In genomic region chr6:90369024-90369519, GRCh38 we compare ENCODE assay signal across 9 cellular contexts.
DNase-seq lines count a peak whose midpoint lies in the region; ATAC-seq, FAIRE-seq and TF ChIP-seq lines count a peak whose summit lies in the region.
"Had no signal": no experiment of that assay in that cellular context is flagged by ENCODE, and none has a peak within 500 bp of the region (broad histone marks: within the 10 kb centered on the region; RNA-seq: fewer than 3 reads in every experiment).

No MANE protein-coding gene starts in this region.

- H3K9me3 ChIP-seq in gastroesophageal sphincter = no peaks in the 10 kb centered on the region

- in situ Hi-C loops in GM13976 (cut with MboI; ENCODE audit: low sequenced_read_pairs, unreplicated experiment) = no loop called here

- H3K36me3 ChIP-seq in gastroesophageal sphincter = no peaks in the 10 kb centered on the region
- H3K36me3 ChIP-seq: cardiac muscle cell had no signal

- DNase-seq in GM13976 (ENCODE audit: low spot score) (peak; percentile 68), HTR-8/SVneo (ENCODE audit: insufficient read length, low spot score) (peak; percentile 78), pons (ENCODE audit: low spot score) (peak; percentile 51), activated gamma-delta T cell treated with Interleukin-2 at 50 U/mL for 16 hours (no peak), COR-L47 (lab: John Stamatoyannopoulos, UW) (no peak)

- H3K4me1 ChIP-seq in gastroesophageal sphincter = peaks cover 4 to 20% (median 10%) of the 10 kb centered on the region in 3 donors

- no peaks in the 10 kb centered on the region for H3K27me3 ChIP-seq in gastroesophageal sphincter
- H3K27me3 ChIP-seq: cardiac muscle cell had no signal

- TF ChIP-seq CTCF in GM13976 (IDR thresholded peaks at IDR 0.05; ENCODE audit: borderline replicate concordance, control extremely low read depth, extremely low read depth, insufficient read depth, missing control alignments) = no peak
- TF ChIP-seq CTCF in VCaP (conservative IDR thresholded peaks at IDR 0.05) = no peak
- TF ChIP-seq CTCF in gastroesophageal sphincter (IDR thresholded peaks at IDR 0.05) = no peak

- WGBS in gastroesophageal sphincter (ENCODE audit: low coverage in 1 of 2), 2 donors = 0 to 5% methylated on average over 5 to 9 of the region's 9 CpGs

- no peak for TF ChIP-seq POLR2A in gastroesophageal sphincter (IDR thresholded peaks at IDR 0.05)

- ATAC-seq in GM21786 (IDR thresholded peaks at IDR 0.05; ENCODE audit: unreplicated experiment) (peak; percentile 100), gastroesophageal sphincter (peak; percentile 98)

- no peak overlapping the region for H3K4me3 ChIP-seq in gastroesophageal sphincter
- H3K4me3 ChIP-seq: cardiac muscle cell had no signal

- TF ChIP-seq EP300 in gastroesophageal sphincter (IDR thresholded peaks at IDR 0.05) = no peak

- H3K27ac ChIP-seq in VCaP = 0 out of 2 replicates have a peak overlapping the region, but pooled peaks have one; percentile 19
- peak overlapping the region; percentile 76 to 88 (median 80) for H3K27ac ChIP-seq in gastroesophageal sphincter
- H3K27ac ChIP-seq: cardiac muscle cell had no signal

- FAIRE-seq in HTR-8/SVneo (lab: Jason Lieb, UNC) = peak; percentile 94

Comparison
In these comparisons a context has a peak if more than half of its experiments do, and no peak if none do; other contexts are left out.
1. DNase-seq: peak in GM13976 (single experiment), HTR-8/SVneo (single experiment) and pons (single experiment); none in activated gamma-delta T cell treated with Interleukin-2 at 50 U/mL for 16 hours (single experiment) and COR-L47 (single experiment).